Comparison of ENCODE assay signal across 16 cellular contexts in genomic region chr6:128557086-128557485, GRCh38. TPM values are rescaled to one million over a fixed set of nuclear protein-coding genes. Genes with fewer than 3 reads are reported as not detected.
DNase-seq lines count a peak whose midpoint lies in the region; TF ChIP-seq lines count a peak whose summit lies in the region.
"Had no signal": no experiment of that assay in that cellular context is flagged by ENCODE, and none has a peak within 500 bp of the region (broad histone marks: within the 10 kb centered on the region; RNA-seq: fewer than 3 reads in every experiment).

No MANE protein-coding gene starts in this region.

- POLR2A ChIA-PET in HEK293 (lab: Yijun Ruan, JAX), result no interaction called here

- H4K20me1 ChIP-seq in fibroblast of lung (ENCODE audit: control insufficient read depth, extremely low read depth, insufficient read depth, low read length) (no peaks in the 10 kb centered on the region), hepatocyte (ENCODE audit: insufficient read depth, poor library complexity, severe bottlenecking) (no peaks in the 10 kb centered on the region)
- H4K20me1 ChIP-seq: BLaER1 had no signal

- H3K27me3 ChIP-seq in fibroblast of lung (ENCODE audit: control insufficient read depth, insufficient read depth, low read length) (no peaks in the 10 kb centered on the region), hepatocyte (no peaks in the 10 kb centered on the region)
- H3K27me3 ChIP-seq: BLaER1 had no signal

- CTCF ChIA-PET in HEK293 (lab: Yijun Ruan, JAX), result no interaction called here

- WGBS in hepatocyte (ENCODE audit: low lambda C conversion rate, missing lambda C conversion rate), result 40% methylated on average over 3 of the region's 3 CpGs

- H2AFZ ChIP-seq in fibroblast of lung (ENCODE audit: low read length) (peak overlapping the region; percentile 9), hepatocyte (no peak overlapping the region)

- H3K9ac ChIP-seq in fibroblast of lung (ENCODE audit: insufficient read depth, low read length), result no peak overlapping the region
- H3K9ac ChIP-seq: BLaER1 had no signal

- no peaks in the 10 kb centered on the region for H3K9me2 ChIP-seq in hepatocyte (replicated peaks; ENCODE audit: insufficient read depth)

- H3K4me2 ChIP-seq in fibroblast of lung (ENCODE audit: extremely low read depth, insufficient read depth, low read length), result no peak overlapping the region
- H3K4me2 ChIP-seq in hepatocyte, result peak overlapping the region; percentile 36
- H3K4me2 ChIP-seq: BLaER1 had no signal

- H3K79me2 ChIP-seq in fibroblast of lung (ENCODE audit: control insufficient read depth, insufficient read depth, low read length), result no peaks in the 10 kb centered on the region
- no peaks in the 10 kb centered on the region for H3K79me2 ChIP-seq in hepatocyte

- H3K4me1 ChIP-seq in HEK293 (ENCODE audit: control insufficient read depth, insufficient read depth, low read length) (peaks cover 8% of the 10 kb centered on the region; the same call in 1 of the 2 replicates), fibroblast of lung (ENCODE audit: control insufficient read depth, extremely low read depth, insufficient read depth, low read length) (no peaks in the 10 kb centered on the region), hepatocyte (ENCODE audit: insufficient read depth) (peaks cover 4% of the 10 kb centered on the region)
- H3K4me1 ChIP-seq: BLaER1 had no signal

- H3K27ac ChIP-seq in HEK293 (ENCODE audit: extremely low read depth, low read depth, low read length), result no peak overlapping the region
- H3K27ac ChIP-seq in fibroblast of lung (ENCODE audit: insufficient read depth, low read length), result no peak overlapping the region
- no peak overlapping the region for H3K27ac ChIP-seq in hepatocyte
- H3K27ac ChIP-seq in substantia nigra (ENCODE audit: low read depth, low read length, poor library complexity, severe bottlenecking), result no peak overlapping the region
- H3K27ac ChIP-seq: BLaER1 had no signal

- TF ChIP-seq CTCF in HEK293 (tag by site-specific recombination; IDR thresholded peaks at IDR 0.05) (no peak), fibroblast of lung (conservative IDR thresholded peaks at IDR 0.05 in 1 of 2, IDR thresholded peaks at IDR 0.05 in 1 of 2; ENCODE audit: low read depth in 1 of 2, low read length in 2 of 2) (no peak), hepatocyte (IDR thresholded peaks at IDR 0.05; ENCODE audit: poor library complexity) (no peak), GM10266 (IDR thresholded peaks at IDR 0.05; ENCODE audit: control insufficient read depth, insufficient read depth, low read depth, missing control alignments) (no peak)

- H3K9me3 ChIP-seq in HEK293 (ENCODE audit: control insufficient read depth, insufficient read depth, low read depth, low read length) (no peaks in the 10 kb centered on the region), fibroblast of lung (ENCODE audit: control insufficient read depth, insufficient read depth, low read depth, low read length) (no peaks in the 10 kb centered on the region), hepatocyte (ENCODE audit: low read depth) (no peaks in the 10 kb centered on the region)
- H3K9me3 ChIP-seq: BLaER1 had no signal

- H3K36me3 ChIP-seq in HEK293 (ENCODE audit: control insufficient read depth in 2 of 2, insufficient read depth in 1 of 2, low read length in 2 of 2), result no peaks in the 10 kb centered on the region
- H3K36me3 ChIP-seq in fibroblast of lung (ENCODE audit: control insufficient read depth, insufficient read depth, low read length), result no peaks in the 10 kb centered on the region
- no peaks in the 10 kb centered on the region for H3K36me3 ChIP-seq in hepatocyte (replicated peaks; ENCODE audit: insufficient read depth, low read depth)
- H3K36me3 ChIP-seq: BLaER1 had no signal

- DNase-seq in amniotic epithelial cell (ENCODE audit: low read depth), result peak; percentile 56
- DNase-seq in fibroblast of lung (ENCODE audit: low read depth in 2 of 2), result peak in 1 of 2 donors; percentile 51
- no peak for DNase-seq in hepatocyte (ENCODE audit: low spot score)
- no peak for DNase-seq in C1 segment of cervical spinal cord (lab: John Stamatoyannopoulos, UW)
- DNase-seq in glomerular visceral epithelial cell (ENCODE audit: extremely low spot score), result no peak
- DNase-seq in substantia nigra (lab: John Stamatoyannopoulos, UW), result no peak
- DNase-seq in GM10266 (ENCODE audit: extremely low spot score), result no peak
- DNase-seq: 8988T; Calu3; CD8-positive, alpha-beta T cell; DMS79 treated with DMSO at 0.1 percent for 48 hours; GF-D8; H9 had no signal

- H3K4me3 ChIP-seq in HEK293 (ENCODE audit: low read depth, low read length) (no peak overlapping the region), fibroblast of lung (replicated peaks in 1 of 4; ENCODE audit: control extremely low read depth in 1 of 4, insufficient read depth in 1 of 4, low read depth in 3 of 4, low read length in 4 of 4) (no peak overlapping the region), hepatocyte (no peak overlapping the region)
- H3K4me3 ChIP-seq: BLaER1, GM12878 had no signal

TF ChIP-seq in HEK293, 187 proteins besides CTCF, POLR2A, EP300 and RAD21:
- peak; percentile 57 for TF ChIP-seq FEZF1 (tag by site-specific recombination; IDR thresholded peaks at IDR 0.05)
- no peak for TF ChIP-seq GFI1B (tag by site-specific recombination; IDR thresholded peaks at IDR 0.05)
- no peak for TF ChIP-seq ZNF302 (tag by site-specific recombination; IDR thresholded peaks at IDR 0.05; ENCODE audit: low read depth)
- 0 out of 2 replicates have a peak, but pooled peaks have one; percentile 33 for TF ChIP-seq ZNF18 (tag by site-specific recombination; IDR thresholded peaks at IDR 0.05)
- 0 out of 2 replicates have a peak, but pooled peaks have one; percentile 33 for TF ChIP-seq ZSCAN4 (tag by site-specific recombination; IDR thresholded peaks at IDR 0.05)

RNA-seq across cellular contexts. Expression of gene PTPRK, which starts 36.7 kb away (rescaled TPM):
- total RNA-seq in fibroblast of lung, result 49.8 and 75.5 TPM in 2 replicates
- 19.4 and 20.6 TPM in 2 replicates for polyA plus RNA-seq in fibroblast of lung
- polyA plus RNA-seq in fibroblast of lung (2012), result 32.3 and 35.4 TPM in 2 replicates
- polyA minus RNA-seq in fibroblast of lung (ENCODE audit: low replicate concordance), result 66.1 and 77.3 TPM in 2 replicates
- total RNA-seq in hepatocyte, result 78.5 and 80.2 TPM in 2 replicates
- 42.0 and 43.1 TPM in 2 replicates for polyA plus RNA-seq in hepatocyte
